ENCODE assay signal across 1 cellular context in genomic region chr6:111253999-111254778, GRCh38.
TF ChIP-seq lines count a peak whose summit lies in the region.

No MANE protein-coding gene starts in this region.

TF ChIP-seq in GM12878, 131 proteins besides CTCF, POLR2A, EP300 and RAD21 (continued from another document):
- peak; percentile 9; the same call in 1 of the 2 replicates for TF ChIP-seq PKNOX1 (IDR thresholded peaks at IDR 0.05)
